In the genomic region with DNA sequence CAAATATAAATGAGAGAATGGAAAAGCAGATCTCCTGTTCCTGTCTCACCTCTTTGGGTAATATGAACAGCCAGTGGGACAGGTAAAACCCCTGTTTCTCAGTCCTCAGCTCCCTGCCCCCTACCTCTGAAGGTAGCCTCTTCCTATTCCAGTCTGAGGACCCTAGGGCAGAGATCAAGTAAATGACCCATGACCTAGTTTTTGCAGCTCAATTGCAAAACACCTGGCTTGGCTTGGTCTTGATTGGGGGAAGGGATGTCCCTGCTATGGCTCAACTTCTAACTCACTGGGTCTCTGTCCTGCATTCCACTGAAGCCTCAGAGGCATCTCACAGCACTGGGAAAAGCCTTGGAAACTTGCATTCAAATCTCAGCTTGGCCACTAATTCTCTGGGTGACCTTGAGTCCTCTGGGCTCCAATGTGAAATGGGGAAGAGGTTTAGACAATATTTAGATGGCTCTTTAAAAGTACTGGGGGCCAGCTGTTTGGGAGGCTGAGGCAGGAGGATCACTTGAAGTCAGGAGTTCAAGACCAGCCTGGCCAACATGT, we compare ENCODE assay signal across 1 cellular context.
TF ChIP-seq lines count a peak whose summit lies in the region.

No MANE protein-coding gene starts in this region.

TF ChIP-seq in HepG2, 621 proteins besides CTCF, POLR2A, EP300 and RAD21 (continued from another document and continues in another):
- TF ChIP-seq, protein P1, sequence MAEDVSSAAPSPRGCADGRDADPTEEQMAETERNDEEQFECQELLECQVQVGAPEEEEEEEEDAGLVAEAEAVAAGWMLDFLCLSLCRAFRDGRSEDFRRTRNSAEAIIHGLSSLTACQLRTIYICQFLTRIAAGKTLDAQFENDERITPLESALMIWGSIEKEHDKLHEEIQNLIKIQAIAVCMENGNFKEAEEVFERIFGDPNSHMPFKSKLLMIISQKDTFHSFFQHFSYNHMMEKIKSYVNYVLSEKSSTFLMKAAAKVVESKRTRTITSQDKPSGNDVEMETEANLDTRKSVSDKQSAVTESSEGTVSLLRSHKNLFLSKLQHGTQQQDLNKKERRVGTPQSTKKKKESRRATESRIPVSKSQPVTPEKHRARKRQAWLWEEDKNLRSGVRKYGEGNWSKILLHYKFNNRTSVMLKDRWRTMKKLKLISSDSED (CRISPR knock-in tag; IDR thresholded peaks at IDR 0.05): no peak
- TF ChIP-seq ZNF329 (CRISPR knock-in tag; IDR thresholded peaks at IDR 0.05; ENCODE audit: low read depth) (no peak), GTF2F1 (IDR thresholded peaks at IDR 0.05; ENCODE audit: low read length) (no peak), KDM4B (CRISPR knock-in tag; IDR thresholded peaks at IDR 0.05) (no peak), SAFB2 (CRISPR knock-in tag; IDR thresholded peaks at IDR 0.05; ENCODE audit: borderline replicate concordance, low read depth) (no peak), ZNF572 (CRISPR knock-in tag; IDR thresholded peaks at IDR 0.05) (0 out of 2 replicates have a peak, but pooled peaks have one; percentile 54), ZNF772 (CRISPR knock-in tag; IDR thresholded peaks at IDR 0.05) (no peak; the same call in 1 of the 2 replicates), ZNF331 (CRISPR knock-in tag; IDR thresholded peaks at IDR 0.05) (peak; percentile 54; the same call in 1 of the 2 replicates), NR2F1 (CRISPR knock-in tag; IDR thresholded peaks at IDR 0.05) (peak; percentile 73 to 86), ZNF12 (CRISPR knock-in tag; IDR thresholded peaks at IDR 0.05) (no peak), IRF2 (CRISPR knock-in tag; IDR thresholded peaks at IDR 0.05) (peak; percentile 48; the same call in 1 of the 2 replicates), SETDB1 (CRISPR knock-in tag; IDR thresholded peaks at IDR 0.05; ENCODE audit: borderline replicate concordance) (no peak), ZNF841 (CRISPR knock-in tag; IDR thresholded peaks at IDR 0.05; ENCODE audit: borderline replicate concordance) (no peak), KLF9 (CRISPR knock-in tag; IDR thresholded peaks at IDR 0.05; ENCODE audit: low read depth) (no peak), ZNF552 (CRISPR knock-in tag; IDR thresholded peaks at IDR 0.05; ENCODE audit: borderline replicate concordance) (no peak), WIZ (CRISPR knock-in tag; IDR thresholded peaks at IDR 0.05) (no peak), YY1 (IDR thresholded peaks at IDR 0.05; ENCODE audit: insufficient read depth, insufficient replicate concordance, low read depth, low read length) (no peak), ZSCAN22 (CRISPR knock-in tag; IDR thresholded peaks at IDR 0.05) (0 out of 2 replicates have a peak, but pooled peaks have one; percentile 77), SP140L (CRISPR knock-in tag; IDR thresholded peaks at IDR 0.05; ENCODE audit: borderline replicate concordance) (no peak), NFYB (CRISPR knock-in tag; IDR thresholded peaks at IDR 0.05) (no peak), ZNF546 (CRISPR knock-in tag; conservative IDR thresholded peaks at IDR 0.05) (no peak), ZNF451 (CRISPR knock-in tag; IDR thresholded peaks at IDR 0.05) (no peak), NR2F6 (IDR thresholded peaks at IDR 0.05) (peak; percentile 88), NR2F6 (CRISPR knock-in tag; IDR thresholded peaks at IDR 0.05) (peak; percentile 81), TP53 (CRISPR knock-in tag; conservative IDR thresholded peaks at IDR 0.05) (no peak), NFYC (CRISPR knock-in tag; IDR thresholded peaks at IDR 0.05) (no peak), ZBTB21 (CRISPR knock-in tag; IDR thresholded peaks at IDR 0.05) (no peak), ZNF83 (CRISPR knock-in tag; IDR thresholded peaks at IDR 0.05; ENCODE audit: borderline replicate concordance) (no peak), NKX3-1 (CRISPR knock-in tag; IDR thresholded peaks at IDR 0.05) (no peak), JUN (CRISPR knock-in tag; IDR thresholded peaks at IDR 0.05) (0 out of 2 replicates have a peak, but pooled peaks have one; percentile 35), ZZZ3 (CRISPR knock-in tag; IDR thresholded peaks at IDR 0.05; ENCODE audit: borderline replicate concordance) (no peak), HDAC1 (CRISPR knock-in tag; IDR thresholded peaks at IDR 0.05) (peak; percentile 85), SOX5 (CRISPR knock-in tag; IDR thresholded peaks at IDR 0.05; ENCODE audit: borderline replicate concordance) (peak; percentile 60; the same call in 1 of the 2 replicates), ZNF644 (CRISPR knock-in tag; IDR thresholded peaks at IDR 0.05; ENCODE audit: low read depth) (peak; percentile 35; the same call in 1 of the 2 replicates), ZFP36L1 (CRISPR knock-in tag; IDR thresholded peaks at IDR 0.05) (no peak)
- TF ChIP-seq, protein P2, sequence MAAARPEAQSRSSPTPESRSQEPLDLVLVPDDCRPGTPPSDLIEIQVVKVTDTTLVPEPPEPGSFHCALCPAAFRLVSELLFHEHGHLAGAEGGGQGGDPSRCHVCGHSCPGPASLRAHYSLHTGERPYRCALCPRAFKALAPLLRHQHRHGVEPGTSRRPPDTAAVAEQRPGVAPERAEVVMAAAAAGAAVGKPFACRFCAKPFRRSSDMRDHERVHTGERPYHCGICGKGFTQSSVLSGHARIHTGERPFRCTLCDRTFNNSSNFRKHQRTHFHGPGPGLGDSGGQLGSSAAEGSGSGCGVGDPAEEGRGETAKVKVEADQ (CRISPR knock-in tag; IDR thresholded peaks at IDR 0.05; ENCODE audit: borderline replicate concordance): no peak
- TF ChIP-seq, protein P3, sequence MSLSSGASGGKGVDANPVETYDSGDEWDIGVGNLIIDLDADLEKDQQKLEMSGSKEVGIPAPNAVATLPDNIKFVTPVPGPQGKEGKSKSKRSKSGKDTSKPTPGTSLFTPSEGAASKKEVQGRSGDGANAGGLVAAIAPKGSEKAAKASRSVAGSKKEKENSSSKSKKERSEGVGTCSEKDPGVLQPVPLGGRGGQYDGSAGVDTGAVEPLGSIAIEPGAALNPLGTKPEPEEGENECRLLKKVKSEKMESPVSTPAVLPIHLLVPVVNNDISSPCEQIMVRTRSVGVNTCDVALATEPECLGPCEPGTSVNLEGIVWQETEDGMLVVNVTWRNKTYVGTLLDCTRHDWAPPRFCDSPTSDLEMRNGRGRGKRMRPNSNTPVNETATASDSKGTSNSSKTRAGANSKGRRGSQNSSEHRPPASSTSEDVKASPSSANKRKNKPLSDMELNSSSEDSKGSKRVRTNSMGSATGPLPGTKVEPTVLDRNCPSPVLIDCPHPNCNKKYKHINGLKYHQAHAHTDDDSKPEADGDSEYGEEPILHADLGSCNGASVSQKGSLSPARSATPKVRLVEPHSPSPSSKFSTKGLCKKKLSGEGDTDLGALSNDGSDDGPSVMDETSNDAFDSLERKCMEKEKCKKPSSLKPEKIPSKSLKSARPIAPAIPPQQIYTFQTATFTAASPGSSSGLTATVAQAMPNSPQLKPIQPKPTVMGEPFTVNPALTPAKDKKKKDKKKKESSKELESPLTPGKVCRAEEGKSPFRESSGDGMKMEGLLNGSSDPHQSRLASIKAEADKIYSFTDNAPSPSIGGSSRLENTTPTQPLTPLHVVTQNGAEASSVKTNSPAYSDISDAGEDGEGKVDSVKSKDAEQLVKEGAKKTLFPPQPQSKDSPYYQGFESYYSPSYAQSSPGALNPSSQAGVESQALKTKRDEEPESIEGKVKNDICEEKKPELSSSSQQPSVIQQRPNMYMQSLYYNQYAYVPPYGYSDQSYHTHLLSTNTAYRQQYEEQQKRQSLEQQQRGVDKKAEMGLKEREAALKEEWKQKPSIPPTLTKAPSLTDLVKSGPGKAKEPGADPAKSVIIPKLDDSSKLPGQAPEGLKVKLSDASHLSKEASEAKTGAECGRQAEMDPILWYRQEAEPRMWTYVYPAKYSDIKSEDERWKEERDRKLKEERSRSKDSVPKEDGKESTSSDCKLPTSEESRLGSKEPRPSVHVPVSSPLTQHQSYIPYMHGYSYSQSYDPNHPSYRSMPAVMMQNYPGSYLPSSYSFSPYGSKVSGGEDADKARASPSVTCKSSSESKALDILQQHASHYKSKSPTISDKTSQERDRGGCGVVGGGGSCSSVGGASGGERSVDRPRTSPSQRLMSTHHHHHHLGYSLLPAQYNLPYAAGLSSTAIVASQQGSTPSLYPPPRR (CRISPR knock-in tag; IDR thresholded peaks at IDR 0.05; ENCODE audit: borderline replicate concordance): peak; percentile 59; the same call in 1 of the 2 replicates
- TF ChIP-seq, protein P4, sequence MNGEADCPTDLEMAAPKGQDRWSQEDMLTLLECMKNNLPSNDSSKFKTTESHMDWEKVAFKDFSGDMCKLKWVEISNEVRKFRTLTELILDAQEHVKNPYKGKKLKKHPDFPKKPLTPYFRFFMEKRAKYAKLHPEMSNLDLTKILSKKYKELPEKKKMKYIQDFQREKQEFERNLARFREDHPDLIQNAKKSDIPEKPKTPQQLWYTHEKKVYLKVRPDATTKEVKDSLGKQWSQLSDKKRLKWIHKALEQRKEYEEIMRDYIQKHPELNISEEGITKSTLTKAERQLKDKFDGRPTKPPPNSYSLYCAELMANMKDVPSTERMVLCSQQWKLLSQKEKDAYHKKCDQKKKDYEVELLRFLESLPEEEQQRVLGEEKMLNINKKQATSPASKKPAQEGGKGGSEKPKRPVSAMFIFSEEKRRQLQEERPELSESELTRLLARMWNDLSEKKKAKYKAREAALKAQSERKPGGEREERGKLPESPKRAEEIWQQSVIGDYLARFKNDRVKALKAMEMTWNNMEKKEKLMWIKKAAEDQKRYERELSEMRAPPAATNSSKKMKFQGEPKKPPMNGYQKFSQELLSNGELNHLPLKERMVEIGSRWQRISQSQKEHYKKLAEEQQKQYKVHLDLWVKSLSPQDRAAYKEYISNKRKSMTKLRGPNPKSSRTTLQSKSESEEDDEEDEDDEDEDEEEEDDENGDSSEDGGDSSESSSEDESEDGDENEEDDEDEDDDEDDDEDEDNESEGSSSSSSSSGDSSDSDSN (CRISPR knock-in tag; IDR thresholded peaks at IDR 0.05): no peak
- TF ChIP-seq, protein P5, sequence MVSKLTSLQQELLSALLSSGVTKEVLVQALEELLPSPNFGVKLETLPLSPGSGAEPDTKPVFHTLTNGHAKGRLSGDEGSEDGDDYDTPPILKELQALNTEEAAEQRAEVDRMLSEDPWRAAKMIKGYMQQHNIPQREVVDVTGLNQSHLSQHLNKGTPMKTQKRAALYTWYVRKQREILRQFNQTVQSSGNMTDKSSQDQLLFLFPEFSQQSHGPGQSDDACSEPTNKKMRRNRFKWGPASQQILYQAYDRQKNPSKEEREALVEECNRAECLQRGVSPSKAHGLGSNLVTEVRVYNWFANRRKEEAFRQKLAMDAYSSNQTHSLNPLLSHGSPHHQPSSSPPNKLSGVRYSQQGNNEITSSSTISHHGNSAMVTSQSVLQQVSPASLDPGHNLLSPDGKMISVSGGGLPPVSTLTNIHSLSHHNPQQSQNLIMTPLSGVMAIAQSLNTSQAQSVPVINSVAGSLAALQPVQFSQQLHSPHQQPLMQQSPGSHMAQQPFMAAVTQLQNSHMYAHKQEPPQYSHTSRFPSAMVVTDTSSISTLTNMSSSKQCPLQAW (CRISPR knock-in tag; IDR thresholded peaks at IDR 0.05): peak; percentile 55
- TF ChIP-seq, protein P6, sequence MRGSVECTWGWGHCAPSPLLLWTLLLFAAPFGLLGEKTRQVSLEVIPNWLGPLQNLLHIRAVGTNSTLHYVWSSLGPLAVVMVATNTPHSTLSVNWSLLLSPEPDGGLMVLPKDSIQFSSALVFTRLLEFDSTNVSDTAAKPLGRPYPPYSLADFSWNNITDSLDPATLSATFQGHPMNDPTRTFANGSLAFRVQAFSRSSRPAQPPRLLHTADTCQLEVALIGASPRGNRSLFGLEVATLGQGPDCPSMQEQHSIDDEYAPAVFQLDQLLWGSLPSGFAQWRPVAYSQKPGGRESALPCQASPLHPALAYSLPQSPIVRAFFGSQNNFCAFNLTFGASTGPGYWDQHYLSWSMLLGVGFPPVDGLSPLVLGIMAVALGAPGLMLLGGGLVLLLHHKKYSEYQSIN (CRISPR knock-in tag; IDR thresholded peaks at IDR 0.05; ENCODE audit: borderline replicate concordance): no peak
- TF ChIP-seq, protein P7, sequence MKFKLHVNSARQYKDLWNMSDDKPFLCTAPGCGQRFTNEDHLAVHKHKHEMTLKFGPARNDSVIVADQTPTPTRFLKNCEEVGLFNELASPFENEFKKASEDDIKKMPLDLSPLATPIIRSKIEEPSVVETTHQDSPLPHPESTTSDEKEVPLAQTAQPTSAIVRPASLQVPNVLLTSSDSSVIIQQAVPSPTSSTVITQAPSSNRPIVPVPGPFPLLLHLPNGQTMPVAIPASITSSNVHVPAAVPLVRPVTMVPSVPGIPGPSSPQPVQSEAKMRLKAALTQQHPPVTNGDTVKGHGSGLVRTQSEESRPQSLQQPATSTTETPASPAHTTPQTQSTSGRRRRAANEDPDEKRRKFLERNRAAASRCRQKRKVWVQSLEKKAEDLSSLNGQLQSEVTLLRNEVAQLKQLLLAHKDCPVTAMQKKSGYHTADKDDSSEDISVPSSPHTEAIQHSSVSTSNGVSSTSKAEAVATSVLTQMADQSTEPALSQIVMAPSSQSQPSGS (CRISPR knock-in tag; IDR thresholded peaks at IDR 0.05): peak; percentile 68; the same call in 1 of the 2 replicates
- TF ChIP-seq, protein P8, sequence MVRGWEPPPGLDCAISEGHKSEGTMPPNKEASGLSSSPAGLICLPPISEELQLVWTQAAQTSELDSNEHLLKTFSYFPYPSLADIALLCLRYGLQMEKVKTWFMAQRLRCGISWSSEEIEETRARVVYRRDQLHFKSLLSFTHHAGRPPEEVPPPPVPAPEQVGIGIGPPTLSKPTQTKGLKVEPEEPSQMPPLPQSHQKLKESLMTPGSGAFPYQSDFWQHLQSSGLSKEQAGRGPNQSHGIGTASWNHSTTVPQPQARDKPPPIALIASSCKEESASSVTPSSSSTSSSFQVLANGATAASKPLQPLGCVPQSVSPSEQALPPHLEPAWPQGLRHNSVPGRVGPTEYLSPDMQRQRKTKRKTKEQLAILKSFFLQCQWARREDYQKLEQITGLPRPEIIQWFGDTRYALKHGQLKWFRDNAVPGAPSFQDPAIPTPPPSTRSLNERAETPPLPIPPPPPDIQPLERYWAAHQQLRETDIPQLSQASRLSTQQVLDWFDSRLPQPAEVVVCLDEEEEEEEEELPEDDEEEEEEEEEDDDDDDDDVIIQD (CRISPR knock-in tag; IDR thresholded peaks at IDR 0.05; ENCODE audit: low read depth): no peak
- TF ChIP-seq, protein P9, sequence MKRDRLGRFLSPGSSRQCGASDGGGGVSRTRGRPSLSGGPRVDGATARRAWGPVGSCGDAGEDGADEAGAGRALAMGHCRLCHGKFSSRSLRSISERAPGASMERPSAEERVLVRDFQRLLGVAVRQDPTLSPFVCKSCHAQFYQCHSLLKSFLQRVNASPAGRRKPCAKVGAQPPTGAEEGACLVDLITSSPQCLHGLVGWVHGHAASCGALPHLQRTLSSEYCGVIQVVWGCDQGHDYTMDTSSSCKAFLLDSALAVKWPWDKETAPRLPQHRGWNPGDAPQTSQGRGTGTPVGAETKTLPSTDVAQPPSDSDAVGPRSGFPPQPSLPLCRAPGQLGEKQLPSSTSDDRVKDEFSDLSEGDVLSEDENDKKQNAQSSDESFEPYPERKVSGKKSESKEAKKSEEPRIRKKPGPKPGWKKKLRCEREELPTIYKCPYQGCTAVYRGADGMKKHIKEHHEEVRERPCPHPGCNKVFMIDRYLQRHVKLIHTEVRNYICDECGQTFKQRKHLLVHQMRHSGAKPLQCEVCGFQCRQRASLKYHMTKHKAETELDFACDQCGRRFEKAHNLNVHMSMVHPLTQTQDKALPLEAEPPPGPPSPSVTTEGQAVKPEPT (CRISPR knock-in tag; IDR thresholded peaks at IDR 0.05; ENCODE audit: low read depth): no peak
- TF ChIP-seq, protein P10, sequence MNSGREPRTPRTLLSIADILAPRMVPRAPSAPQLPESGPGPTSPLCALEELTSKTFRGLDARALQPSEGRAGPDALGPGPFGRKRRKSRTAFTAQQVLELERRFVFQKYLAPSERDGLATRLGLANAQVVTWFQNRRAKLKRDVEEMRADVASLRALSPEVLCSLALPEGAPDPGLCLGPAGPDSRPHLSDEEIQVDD (CRISPR knock-in tag; IDR thresholded peaks at IDR 0.05; ENCODE audit: borderline replicate concordance): no peak
